Comparison of ENCODE assay signal across 8 cellular contexts in the genomic region with DNA sequence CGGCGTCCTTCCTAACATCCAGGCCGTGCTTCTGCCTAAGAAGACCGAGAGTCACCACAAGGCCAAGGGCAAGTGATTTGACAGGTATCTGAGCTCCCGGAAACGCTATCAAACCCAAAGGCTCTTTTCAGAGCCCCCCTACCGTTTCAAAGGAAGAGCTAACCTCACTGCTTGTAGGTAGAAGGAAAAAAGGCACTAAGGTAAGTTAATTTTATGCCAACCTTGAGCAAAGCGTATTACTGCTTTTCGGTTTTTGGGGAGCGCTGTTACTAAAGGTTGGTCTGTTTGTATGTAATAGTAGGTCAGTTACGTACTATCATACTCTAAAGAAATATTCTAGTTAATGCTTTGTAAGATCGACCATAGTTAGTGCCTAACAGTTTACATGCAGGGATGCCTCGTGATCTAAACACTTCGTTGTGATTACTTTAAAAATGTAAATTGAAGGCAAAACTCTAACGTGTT.
A peak's percentile ranks its signal among the peaks of the same experiment; 100 is the strongest.
DNase-seq lines count a peak whose midpoint lies in the region; ATAC-seq lines count a peak whose summit lies in the region.

No MANE protein-coding gene starts in this region.

- H3K4me3 ChIP-seq in NT2/D1 (ENCODE audit: insufficient read length, low read depth): peak overlapping the region; percentile 88

- H3K9me3 ChIP-seq in NT2/D1 (ENCODE audit: insufficient read depth, low read length): no peaks in the 10 kb centered on the region

- no peak for DNase-seq in activated CD4-positive, CD25-positive, alpha-beta regulatory T cell treated with anti-CD3 and anti-CD28 coated beads, Interleukin-2, amount 50 U/mL, for 72 hours
- no peak for DNase-seq in NT2/D1 (ENCODE audit: low read depth, low spot score)
- DNase-seq in midbrain (lab: John Stamatoyannopoulos, UW): peak; percentile 62
- no peak for DNase-seq in NCI-H128 (lab: John Stamatoyannopoulos, UW; ENCODE audit: unreplicated experiment)

- ATAC-seq in activated CD4-positive, CD25-positive, alpha-beta regulatory T cell treated with anti-CD3 and anti-CD28 coated beads, Interleukin-2, amount 50 U/mL, for 24 hours: peak; percentile 1
- no peak for ATAC-seq in GM18867 (IDR thresholded peaks at IDR 0.05; ENCODE audit: unreplicated experiment)
- no peak for ATAC-seq in HG02840 (IDR thresholded peaks at IDR 0.05; ENCODE audit: low FRiP score, unreplicated experiment)

- H3K4me1 ChIP-seq in NT2/D1 (ENCODE audit: insufficient read depth, insufficient read length): no peaks in the 10 kb centered on the region

- peaks cover 44% of the 10 kb centered on the region for H3K36me3 ChIP-seq in NT2/D1 (ENCODE audit: insufficient read depth, insufficient read length, low read length)

- peak overlapping the region; percentile 88 for H3K27ac ChIP-seq in cingulate gyrus (ENCODE audit: low read depth, low read length)

- H3K9ac ChIP-seq in NT2/D1 (ENCODE audit: insufficient read length, low read depth): peak overlapping the region; percentile 86

- no peaks in the 10 kb centered on the region for H3K27me3 ChIP-seq in NT2/D1 (ENCODE audit: insufficient read depth, insufficient read length)

Comparison
In these comparisons a context has a peak if more than half of its experiments do, and no peak if none do; other contexts are left out.
1. ATAC-seq: peak in activated CD4-positive, CD25-positive, alpha-beta regulatory T cell treated with anti-CD3 and anti-CD28 coated beads, Interleukin-2, amount 50 U/mL, for 24 hours (2 of 2); none in GM18867 (single experiment) and HG02840 (single experiment).